ENCODE assay signal across 16 cellular contexts in genomic region chr12:122389677-122390076, GRCh38. TPM values are rescaled to one million over a fixed set of nuclear protein-coding genes. Genes with fewer than 3 reads are reported as not detected.
DNase-seq lines count a peak whose midpoint lies in the region; ATAC-seq, FAIRE-seq and TF ChIP-seq lines count a peak whose summit lies in the region.
"Had no signal": no experiment of that assay in that cellular context is flagged by ENCODE, and none has a peak within 500 bp of the region (broad histone marks: within the 10 kb centered on the region; RNA-seq: fewer than 3 reads in every experiment).

No MANE protein-coding gene starts in this region.

- H3K36me3 ChIP-seq in right atrium auricular region, result no peaks in the 10 kb centered on the region
- no peaks in the 10 kb centered on the region for H3K36me3 ChIP-seq in gastrocnemius medialis

- FAIRE-seq in D721Med (lab: Jason Lieb, UNC), result no peak
- FAIRE-seq: HepG2, HTR-8/SVneo had no signal

- H3K9me3 ChIP-seq in right atrium auricular region (no peaks in the 10 kb centered on the region), gastrocnemius medialis (no peaks in the 10 kb centered on the region)

- H3K4me3 ChIP-seq in right atrium auricular region (no peak overlapping the region), gastrocnemius medialis (no peak overlapping the region)

- TF ChIP-seq POLR2A in gastrocnemius medialis (IDR thresholded peaks at IDR 0.05), result no peak

- in situ Hi-C loops in gastrocnemius medialis (cut with MboI; ENCODE audit: low sequenced_read_pairs in 4 of 4), result no loop called here

- H3K27ac ChIP-seq in right atrium auricular region, result no peak overlapping the region
- peak overlapping the region; percentile 88 to 96 (median 90) for H3K27ac ChIP-seq in gastrocnemius medialis

- DNase-seq in Right ventricle myocardium superior (peak; percentile 64), right atrium auricular region (ENCODE audit: low spot score) (no peak), SK-N-DZ (ENCODE audit: low spot score) (peak; percentile 39), left ventricle myocardium superior (peak; percentile 61), gastrocnemius medialis (no peak), D721Med (ENCODE audit: insufficient read length, low spot score) (no peak)
- DNase-seq: ACHN; CD8-positive, alpha-beta T cell; COR-L47; DND-41; GOT3; H9 had no signal

- H3K4me1 ChIP-seq in right atrium auricular region, result peaks cover 0 to under 1% of the 10 kb centered on the region in 2 donors
- peaks cover 24 to 43% of the 10 kb centered on the region in 2 donors for H3K4me1 ChIP-seq in gastrocnemius medialis

- intact Hi-C loops in Right ventricle myocardium superior (cut with DNase I) (no loop called here), left ventricle myocardium superior (cut with micrococcal nuclease) (no loop called here), gastrocnemius medialis (cut with DNase I; ENCODE audit: low total_unique reads) (no loop called here)

- no peak for TF ChIP-seq CTCF in right atrium auricular region (IDR thresholded peaks at IDR 0.05)
- TF ChIP-seq CTCF in gastrocnemius medialis (IDR thresholded peaks at IDR 0.05 in 4 of 5, conservative IDR thresholded peaks at IDR 0.05 in 1 of 5), result no peak
- TF ChIP-seq CTCF in D721Med (IDR thresholded peaks at IDR 0.05; ENCODE audit: insufficient read depth, missing control alignments), result no peak

- H3K27me3 ChIP-seq in right atrium auricular region, result no peaks in the 10 kb centered on the region
- H3K27me3 ChIP-seq in gastrocnemius medialis, result no peaks in the 10 kb centered on the region

- peak; percentile 71 for ATAC-seq in Right ventricle myocardium superior (ENCODE audit: poor library complexity)
- peak; percentile 74 for ATAC-seq in left ventricle myocardium superior
- ATAC-seq in gastrocnemius medialis, result no peak
- ATAC-seq in HG02642 (IDR thresholded peaks at IDR 0.05; ENCODE audit: poor library complexity, unreplicated experiment), result no peak
- ATAC-seq in HG03439 (IDR thresholded peaks at IDR 0.05; ENCODE audit: unreplicated experiment), result no peak
- ATAC-seq: CD8-positive, alpha-beta T cell; HepG2 had no signal

RNA-seq across cellular contexts. Expression of gene CLIP1, which starts 32.8 kb away (rescaled TPM):
- total RNA-seq in Right ventricle myocardium superior (92.5 TPM), right atrium auricular region (100 to 1,000 TPM in 1 of 2 donors, 10 to 100 TPM in 1; 91.5 to 153 TPM), left ventricle myocardium superior (93.3 TPM), gastrocnemius medialis (100 to 1,000 TPM; 371 to 626 (median 552) TPM)
- 20.4 and 23.6 TPM in 2 replicates for polyA plus RNA-seq in SK-N-DZ (2014; cell fraction: cytosol; rRNA removed)
- 26.2 and 34.2 TPM in 2 replicates for polyA plus RNA-seq in SK-N-DZ (2014; cell fraction: nucleus; rRNA removed)

Comparison
In these comparisons a context has a peak if more than half of its experiments do, and no peak if none do; other contexts are left out.
1. DNase-seq: peak in Right ventricle myocardium superior (single experiment), SK-N-DZ (single experiment) and left ventricle myocardium superior (single experiment); none in right atrium auricular region (single experiment), gastrocnemius medialis (0 of 2) and D721Med (single experiment).
2. ATAC-seq: peak in Right ventricle myocardium superior (single experiment) and left ventricle myocardium superior (single experiment); none in gastrocnemius medialis (0 of 2), HG02642 (single experiment) and HG03439 (single experiment).
3. H3K27ac ChIP-seq: peak in gastrocnemius medialis (4 of 4); none in right atrium auricular region (0 of 2).